Comparison of ENCODE assay signal across 1 cellular context in the genomic region with DNA sequence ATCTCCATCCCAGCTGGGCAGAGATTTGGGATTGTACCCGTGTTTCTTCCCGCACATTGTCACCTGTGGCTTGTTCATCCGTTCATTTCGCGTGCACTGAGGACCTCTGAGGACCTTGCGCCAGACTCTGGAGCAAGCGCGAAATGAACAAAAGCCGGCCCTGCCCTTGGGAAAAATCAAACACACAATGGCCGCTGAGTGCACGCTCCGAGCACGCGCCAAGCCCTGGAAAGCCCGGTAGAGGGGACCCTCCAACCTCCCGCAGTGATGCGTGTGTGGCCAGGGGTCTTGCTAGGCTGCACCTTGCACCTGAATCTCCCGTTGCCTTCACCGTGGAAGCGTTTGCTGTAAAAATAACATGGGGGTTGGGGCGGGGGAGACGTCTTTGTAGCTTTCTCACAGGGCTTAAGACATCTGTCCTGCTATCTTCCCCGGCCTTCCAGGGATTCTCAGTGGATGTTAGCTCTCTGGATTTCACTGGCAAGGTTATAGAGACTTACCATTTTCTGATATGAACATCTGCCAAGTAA.
TF ChIP-seq lines count a peak whose summit lies in the region.

No MANE protein-coding gene starts in this region.

TF ChIP-seq in HepG2, 621 proteins besides CTCF, POLR2A, EP300 and RAD21 (continued from another document):
- TF ChIP-seq, protein P1, sequence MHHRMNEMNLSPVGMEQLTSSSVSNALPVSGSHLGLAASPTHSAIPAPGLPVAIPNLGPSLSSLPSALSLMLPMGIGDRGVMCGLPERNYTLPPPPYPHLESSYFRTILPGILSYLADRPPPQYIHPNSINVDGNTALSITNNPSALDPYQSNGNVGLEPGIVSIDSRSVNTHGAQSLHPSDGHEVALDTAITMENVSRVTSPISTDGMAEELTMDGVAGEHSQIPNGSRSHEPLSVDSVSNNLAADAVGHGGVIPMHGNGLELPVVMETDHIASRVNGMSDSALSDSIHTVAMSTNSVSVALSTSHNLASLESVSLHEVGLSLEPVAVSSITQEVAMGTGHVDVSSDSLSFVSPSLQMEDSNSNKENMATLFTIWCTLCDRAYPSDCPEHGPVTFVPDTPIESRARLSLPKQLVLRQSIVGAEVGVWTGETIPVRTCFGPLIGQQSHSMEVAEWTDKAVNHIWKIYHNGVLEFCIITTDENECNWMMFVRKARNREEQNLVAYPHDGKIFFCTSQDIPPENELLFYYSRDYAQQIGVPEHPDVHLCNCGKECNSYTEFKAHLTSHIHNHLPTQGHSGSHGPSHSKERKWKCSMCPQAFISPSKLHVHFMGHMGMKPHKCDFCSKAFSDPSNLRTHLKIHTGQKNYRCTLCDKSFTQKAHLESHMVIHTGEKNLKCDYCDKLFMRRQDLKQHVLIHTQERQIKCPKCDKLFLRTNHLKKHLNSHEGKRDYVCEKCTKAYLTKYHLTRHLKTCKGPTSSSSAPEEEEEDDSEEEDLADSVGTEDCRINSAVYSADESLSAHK (CRISPR knock-in tag; IDR thresholded peaks at IDR 0.05; ENCODE audit: borderline replicate concordance): no peak
- TF ChIP-seq, protein P2, sequence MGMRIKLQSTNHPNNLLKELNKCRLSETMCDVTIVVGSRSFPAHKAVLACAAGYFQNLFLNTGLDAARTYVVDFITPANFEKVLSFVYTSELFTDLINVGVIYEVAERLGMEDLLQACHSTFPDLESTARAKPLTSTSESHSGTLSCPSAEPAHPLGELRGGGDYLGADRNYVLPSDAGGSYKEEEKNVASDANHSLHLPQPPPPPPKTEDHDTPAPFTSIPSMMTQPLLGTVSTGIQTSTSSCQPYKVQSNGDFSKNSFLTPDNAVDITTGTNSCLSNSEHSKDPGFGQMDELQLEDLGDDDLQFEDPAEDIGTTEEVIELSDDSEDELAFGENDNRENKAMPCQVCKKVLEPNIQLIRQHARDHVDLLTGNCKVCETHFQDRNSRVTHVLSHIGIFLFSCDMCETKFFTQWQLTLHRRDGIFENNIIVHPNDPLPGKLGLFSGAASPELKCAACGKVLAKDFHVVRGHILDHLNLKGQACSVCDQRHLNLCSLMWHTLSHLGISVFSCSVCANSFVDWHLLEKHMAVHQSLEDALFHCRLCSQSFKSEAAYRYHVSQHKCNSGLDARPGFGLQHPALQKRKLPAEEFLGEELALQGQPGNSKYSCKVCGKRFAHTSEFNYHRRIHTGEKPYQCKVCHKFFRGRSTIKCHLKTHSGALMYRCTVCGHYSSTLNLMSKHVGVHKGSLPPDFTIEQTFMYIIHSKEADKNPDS (CRISPR knock-in tag; IDR thresholded peaks at IDR 0.05): no peak
- TF ChIP-seq PHF21A (CRISPR knock-in tag; IDR thresholded peaks at IDR 0.05) (no peak), KDM6A (CRISPR knock-in tag; IDR thresholded peaks at IDR 0.05; ENCODE audit: low read depth) (no peak), ZNF607 (CRISPR knock-in tag; IDR thresholded peaks at IDR 0.05; ENCODE audit: borderline replicate concordance) (no peak)
- TF ChIP-seq, protein P3, sequence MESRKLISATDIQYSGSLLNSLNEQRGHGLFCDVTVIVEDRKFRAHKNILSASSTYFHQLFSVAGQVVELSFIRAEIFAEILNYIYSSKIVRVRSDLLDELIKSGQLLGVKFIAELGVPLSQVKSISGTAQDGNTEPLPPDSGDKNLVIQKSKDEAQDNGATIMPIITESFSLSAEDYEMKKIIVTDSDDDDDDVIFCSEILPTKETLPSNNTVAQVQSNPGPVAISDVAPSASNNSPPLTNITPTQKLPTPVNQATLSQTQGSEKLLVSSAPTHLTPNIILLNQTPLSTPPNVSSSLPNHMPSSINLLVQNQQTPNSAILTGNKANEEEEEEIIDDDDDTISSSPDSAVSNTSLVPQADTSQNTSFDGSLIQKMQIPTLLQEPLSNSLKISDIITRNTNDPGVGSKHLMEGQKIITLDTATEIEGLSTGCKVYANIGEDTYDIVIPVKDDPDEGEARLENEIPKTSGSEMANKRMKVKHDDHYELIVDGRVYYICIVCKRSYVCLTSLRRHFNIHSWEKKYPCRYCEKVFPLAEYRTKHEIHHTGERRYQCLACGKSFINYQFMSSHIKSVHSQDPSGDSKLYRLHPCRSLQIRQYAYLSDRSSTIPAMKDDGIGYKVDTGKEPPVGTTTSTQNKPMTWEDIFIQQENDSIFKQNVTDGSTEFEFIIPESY (CRISPR knock-in tag; IDR thresholded peaks at IDR 0.05): peak; percentile 33; the same call in 1 of the 2 replicates
